29 cellular contexts compared by ENCODE assay signal in the genomic region with DNA sequence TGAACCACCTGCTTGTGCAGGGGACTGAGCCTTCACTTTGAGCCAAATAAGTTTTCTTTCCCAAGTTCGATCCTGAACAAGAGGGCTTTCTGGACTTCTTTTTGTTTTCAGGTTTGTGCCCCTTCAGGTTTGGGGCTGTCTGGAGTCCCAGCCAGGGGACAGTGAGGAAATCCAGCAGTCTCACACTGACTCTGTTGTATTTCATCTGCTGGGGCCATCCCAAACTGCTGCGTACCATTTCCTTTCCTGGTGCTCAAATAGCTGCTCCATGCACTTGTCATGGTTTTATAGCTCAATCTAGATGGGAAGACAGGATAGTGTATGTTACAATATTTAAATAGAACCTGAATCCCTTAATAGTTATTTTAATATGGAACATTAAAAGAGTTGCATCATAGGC.
DNase-seq lines count a peak whose midpoint lies in the region; ATAC-seq and TF ChIP-seq lines count a peak whose summit lies in the region.
"Had no signal": no experiment of that assay in that cellular context is flagged by ENCODE, and none has a peak within 500 bp of the region (broad histone marks: within the 10 kb centered on the region; RNA-seq: fewer than 3 reads in every experiment).

No MANE protein-coding gene starts in this region.

- H3K4me3 Mint-ChIP-seq in activated CD8-positive, alpha-beta memory T cell treated with anti-CD3 and anti-CD28 coated beads, Interleukin-2, amount 10 ng/mL, durations not matched to agents 7 days and 5 days = no peak overlapping the region
- peak overlapping the region; percentile 31 for H3K4me3 Mint-ChIP-seq in activated naive CD8-positive, alpha-beta T cell

- H3K79me2 ChIP-seq in Loucy (ENCODE audit: insufficient read depth, low read length) = no peaks in the 10 kb centered on the region

- H3F3A ChIP-seq in Loucy (ENCODE audit: low read depth) = peaks cover 3% of the 10 kb centered on the region; the same call in 1 of the 2 replicates

- intact Hi-C loops in spleen (cut with DNase I; ENCODE audit: low total_unique reads) = no loop called here
- intact Hi-C loops in esophagus squamous epithelium (cut with DNase I) = no loop called here

- H3K9me3 ChIP-seq in Loucy (ENCODE audit: insufficient read depth, low read depth, low read length) (no peaks in the 10 kb centered on the region), spleen (no peaks in the 10 kb centered on the region), esophagus squamous epithelium (no peaks in the 10 kb centered on the region)
- H3K9me3 ChIP-seq: heart right ventricle, left lung, MG63, ovary, stomach had no signal

- peaks cover 80% of the 10 kb centered on the region for H3K4me1 ChIP-seq in Loucy (ENCODE audit: insufficient read depth, low read length, poor library complexity, severe bottlenecking)
- H3K4me1 ChIP-seq in spleen = peaks cover 11 to 74% (median 52%) of the 10 kb centered on the region in 6 donors
- H3K4me1 ChIP-seq in esophagus squamous epithelium = peaks cover 0 to 3% (median 0%) of the 10 kb centered on the region in 3 donors
- H3K4me1 ChIP-seq: left lung had no signal

- peak overlapping the region; percentile 13 for H3K4me2 ChIP-seq in Loucy (ENCODE audit: low read depth, low read length, poor library complexity, severe bottlenecking)

- no peak for DNase-seq in activated CD8-positive, alpha-beta memory T cell treated with anti-CD3 and anti-CD28 coated beads, Interleukin-2, amount 10 ng/mL, durations not matched to agents 7 days and 5 days
- no peak for DNase-seq in activated CD8-positive, alpha-beta memory T cell treated with anti-CD3 and anti-CD28 coated beads for 24 hours
- DNase-seq in spleen = no peak
- DNase-seq in NOMO-1 (lab: John Stamatoyannopoulos, UW; ENCODE audit: unreplicated experiment in 2 of 2) = no peak
- DNase-seq in esophagus squamous epithelium (lab: John Stamatoyannopoulos, UW) = no peak
- DNase-seq in DMS 273 (lab: John Stamatoyannopoulos, UW; ENCODE audit: unreplicated experiment) = no peak
- DNase-seq: activated CD8-positive, alpha-beta memory T cell treated with anti-CD3 and anti-CD28 coated beads, Interleukin-2, amount 50 U/mL, for 4 hours; activated naive CD4-positive, alpha-beta T cell; C1 segment of cervical spinal cord; DMS 273 treated with DMSO at 0.1 percent for 48 hours; dorsolateral prefrontal cortex; foreskin fibroblast; H7; heart right ventricle; IMR-90; left lung; MG63; naive B cell; NCI-H1436 treated with DMSO at 0.1 percent for 48 hours; ovary; right cardiac atrium; stimulated activated CD4-positive, alpha-beta T cell treated with anti-CD3 and anti-CD28 coated beads, Interleukin-12 subunit alpha, Interleukin-12 subunit beta, amount 100 ng/mL, for 4 hours; stimulated activated CD4-positive, alpha-beta T cell treated with anti-CD3 and anti-CD28 coated beads, Interleukin-4, amount 100 ng/mL, for 4 hours; stomach; trophoblast cell had no signal

- no peaks in the 10 kb centered on the region for H4K20me1 ChIP-seq in Loucy (ENCODE audit: insufficient read depth, low read length, poor library complexity, severe bottlenecking)

- H3K27me3 ChIP-seq in Loucy (ENCODE audit: insufficient read depth, low read length, poor library complexity, severe bottlenecking) (no peaks in the 10 kb centered on the region), spleen (replicated peaks in 1 of 7) (no peaks in the 10 kb centered on the region), esophagus squamous epithelium (peaks cover 0 to 15% (median 0%) of the 10 kb centered on the region in 4 donors)
- H3K27me3 ChIP-seq: MG63, ovary had no signal

- 70 to 92% (median 83%) methylated on average over 2 of the region's 2 CpGs for WGBS in spleen, 5 donors
- 70 to 90% methylated on average over 2 of the region's 2 CpGs for WGBS in esophagus squamous epithelium, 2 donors

- H3K9ac ChIP-seq in Loucy (ENCODE audit: low read depth, low read length, poor library complexity, severe bottlenecking) = no peak overlapping the region

- TF ChIP-seq CTCF in Loucy (conservative IDR thresholded peaks at IDR 0.05; ENCODE audit: low read length) = no peak
- TF ChIP-seq CTCF in spleen (IDR thresholded peaks at IDR 0.05 in 8 of 11, conservative IDR thresholded peaks at IDR 0.05 in 3 of 11) = no peak
- TF ChIP-seq CTCF in esophagus squamous epithelium (IDR thresholded peaks at IDR 0.05) = no peak

- peaks cover 74% of the 10 kb centered on the region for H3K4me1 Mint-ChIP-seq in activated CD8-positive, alpha-beta memory T cell treated with anti-CD3 and anti-CD28 coated beads, Interleukin-2, amount 10 ng/mL, durations not matched to agents 7 days and 5 days
- H3K4me1 Mint-ChIP-seq in activated naive CD8-positive, alpha-beta T cell (ENCODE audit: low read depth) = peaks cover 89% of the 10 kb centered on the region

- H3K36me3 ChIP-seq in Loucy (ENCODE audit: insufficient read depth, low read length) (no peaks in the 10 kb centered on the region), spleen (no peaks in the 10 kb centered on the region), esophagus squamous epithelium (no peaks in the 10 kb centered on the region)
- H3K36me3 ChIP-seq: heart right ventricle, left lung, MG63, ovary, stomach had no signal

- H3K27ac Mint-ChIP-seq in activated CD8-positive, alpha-beta memory T cell treated with anti-CD3 and anti-CD28 coated beads, Interleukin-2, amount 10 ng/mL, durations not matched to agents 7 days and 5 days = peak overlapping the region; percentile 92
- peak overlapping the region; percentile 86 for H3K27ac Mint-ChIP-seq in activated naive CD8-positive, alpha-beta T cell

- ATAC-seq in activated CD8-positive, alpha-beta memory T cell treated with anti-CD3 and anti-CD28 coated beads, Interleukin-2, amount 10 ng/mL, durations not matched to agents 7 days and 5 days = no peak
- ATAC-seq: left lung, right cardiac atrium, SK-N-SH treated with all-trans-retinoic acid at 6 μM for 48 hours had no signal

- H3K4me3 ChIP-seq in Loucy (ENCODE audit: low read length, poor library complexity, severe bottlenecking) (no peak overlapping the region), spleen (no peak overlapping the region), esophagus squamous epithelium (no peak overlapping the region)
- H3K4me3 ChIP-seq: dorsolateral prefrontal cortex, heart right ventricle, left lung, MG63, ovary, stomach had no signal

- no peaks in the 10 kb centered on the region for H3K9me2 ChIP-seq in Loucy (replicated peaks; ENCODE audit: low read depth, low read length)

- H3K36me3 Mint-ChIP-seq in activated CD8-positive, alpha-beta memory T cell treated with anti-CD3 and anti-CD28 coated beads, Interleukin-2, amount 10 ng/mL, durations not matched to agents 7 days and 5 days = no peaks in the 10 kb centered on the region
- no peaks in the 10 kb centered on the region for H3K36me3 Mint-ChIP-seq in activated naive CD8-positive, alpha-beta T cell
- H3K36me3 Mint-ChIP-seq: naive B cell had no signal

- H3K27ac ChIP-seq in spleen (peak overlapping the region in 7 of 8 donors; percentile 15 to 85 (median 69)), esophagus squamous epithelium (peak overlapping the region in 1 of 4 donors; percentile 9)
- H3K27ac ChIP-seq: dorsolateral prefrontal cortex, epithelial cell of prostate, ovary had no signal

- no peak overlapping the region for H2AFZ ChIP-seq in Loucy (ENCODE audit: low read length)

- H3K27me3 Mint-ChIP-seq in activated CD8-positive, alpha-beta memory T cell treated with anti-CD3 and anti-CD28 coated beads, Interleukin-2, amount 10 ng/mL, durations not matched to agents 7 days and 5 days = no peaks in the 10 kb centered on the region
- H3K27me3 Mint-ChIP-seq in activated naive CD8-positive, alpha-beta T cell = no peaks in the 10 kb centered on the region

- TF ChIP-seq POLR2A in spleen (IDR thresholded peaks at IDR 0.05) = no peak
- no peak for TF ChIP-seq POLR2A in esophagus squamous epithelium (IDR thresholded peaks at IDR 0.05)

- CTCF ChIA-PET in activated CD8-positive, alpha-beta memory T cell treated with anti-CD3 and anti-CD28 coated beads, Interleukin-2, amount 10 ng/mL, durations not matched to agents 7 days and 5 days (lab: Charles Lee) = interaction anchor here (1.2 to 20.9 kb wide), 2 partner anchors 11 to 30 kb away, joined by 3 to 392 read pairs; no protein-coding TSS in a partner anchor

- no peaks in the 10 kb centered on the region for H3K9me3 Mint-ChIP-seq in activated CD8-positive, alpha-beta memory T cell treated with anti-CD3 and anti-CD28 coated beads, Interleukin-2, amount 10 ng/mL, durations not matched to agents 7 days and 5 days (ENCODE audit: low read depth)
- H3K9me3 Mint-ChIP-seq in activated naive CD8-positive, alpha-beta T cell (ENCODE audit: low read depth) = no peaks in the 10 kb centered on the region
- H3K9me3 Mint-ChIP-seq: naive B cell had no signal
